ENCODE assay signal across 8 cellular contexts in genomic region chr17:48626202-48626469, GRCh38. TPM values are rescaled to one million over a fixed set of nuclear protein-coding genes. Genes with fewer than 3 reads are reported as not detected.
DNase-seq lines count a peak whose midpoint lies in the region; ATAC-seq and TF ChIP-seq lines count a peak whose summit lies in the region.

HOXB9 (minus strand) TSS chr17:48626358; CDS start chr17:48626269, 89 bp downstream.

- peak within 1 kb of the TSS; percentile 82 for H3K27ac Mint-ChIP-seq in T-helper 1 cell treated with Interleukin-12 subunit alpha and Interleukin-12 subunit beta and Interleukin-4 antibody, amounts not matched to agents 30 μg/mL and 1 μg/mL, for 36 hours
- no peak within 1 kb of the TSS for H3K27ac Mint-ChIP-seq in WTC11

- WGBS in stomach, 5 donors = 1 to 10% (median 3%) methylated on average over 12 to 19 of the region's 19 CpGs

- H3K9me3 ChIP-seq in iPS-20b (ENCODE audit: insufficient read depth, low read depth, low read length) (peaks cover 17% of the 10 kb centered on the region), stomach (no peaks in the 10 kb centered on the region)

- TF ChIP-seq CTCF in WTC11 (IDR thresholded peaks at IDR 0.05) (no peak), stomach (IDR thresholded peaks at IDR 0.05) (no peak)

- intact Hi-C loops in stomach (cut with DNase I; ENCODE audit: low total_unique reads) = loop anchor here (10.0 kb wide), 1 partner anchor 291 kb away; no protein-coding TSS in a partner anchor

- no peaks in the 10 kb centered on the region for H3K36me3 ChIP-seq in iPS-20b (ENCODE audit: insufficient read depth, low read depth, low read length)
- no peaks in the 10 kb centered on the region for H3K36me3 ChIP-seq in stomach

- H3K4me3 Mint-ChIP-seq in T-helper 1 cell treated with Interleukin-12 subunit alpha and Interleukin-12 subunit beta and Interleukin-4 antibody, amounts not matched to agents 30 μg/mL and 1 μg/mL, for 36 hours = peak within 1 kb of the TSS; percentile 91
- H3K4me3 Mint-ChIP-seq in WTC11 = peak within 1 kb of the TSS; percentile 61

- no peak within 1 kb of the TSS for H3K27ac ChIP-seq in iPS-20b (ENCODE audit: low read length)
- H3K27ac ChIP-seq in stomach = peak within 1 kb of the TSS in 1 of 5 donors; percentile 23

- DNase-seq in T-helper 1 cell (no peak), WTC11 (ENCODE audit: low spot score) (no peak), stomach (no peak), DMS 273 (lab: John Stamatoyannopoulos, UW; ENCODE audit: unreplicated experiment) (no peak), DMS53 (lab: John Stamatoyannopoulos, UW) (no peak), cerebellar cortex (ENCODE audit: low spot score) (no peak)

- peaks cover 95% of the 10 kb centered on the region for H3K27me3 Mint-ChIP-seq in T-helper 1 cell treated with Interleukin-12 subunit alpha and Interleukin-12 subunit beta and Interleukin-4 antibody, amounts not matched to agents 30 μg/mL and 1 μg/mL, for 36 hours (ENCODE audit: low read depth)
- peaks cover 100% of the 10 kb centered on the region; the same call in 1 of the 2 replicates for H3K27me3 Mint-ChIP-seq in WTC11 (ENCODE audit: low read depth)

- no peak for TF ChIP-seq POLR2A in stomach (IDR thresholded peaks at IDR 0.05)

- H3K36me3 Mint-ChIP-seq in T-helper 1 cell treated with Interleukin-12 subunit alpha and Interleukin-12 subunit beta and Interleukin-4 antibody, amounts not matched to agents 30 μg/mL and 1 μg/mL, for 36 hours (ENCODE audit: low read depth) = no peaks in the 10 kb centered on the region
- H3K36me3 Mint-ChIP-seq in WTC11 = no peaks in the 10 kb centered on the region; the same call in 1 of the 2 replicates

- no peak within 1 kb of the TSS for H3K9ac ChIP-seq in iPS-20b (ENCODE audit: low read depth, low read length)

- POLR2A ChIA-PET in WTC11 (lab: Charles Lee) = interaction anchor here (0.7 kb wide), 1 partner anchor 1862 kb away, joined by 3 read pairs; no protein-coding TSS in a partner anchor

- 0 out of 2 replicates have a peak within 1 kb of the TSS, but pooled peaks have one; percentile 6 for H3K4me3 ChIP-seq in iPS-20b (ENCODE audit: low read length)
- H3K4me3 ChIP-seq in stomach = peak within 1 kb of the TSS; percentile 32 to 58 (median 40)

- peaks cover 100% of the 10 kb centered on the region for H3K27me3 ChIP-seq in iPS-20b (ENCODE audit: insufficient read depth, low read length)
- H3K27me3 ChIP-seq in stomach = peaks cover 49 to 100% (median 99%) of the 10 kb centered on the region in 3 donors

- H3K4me1 Mint-ChIP-seq in T-helper 1 cell treated with Interleukin-12 subunit alpha and Interleukin-12 subunit beta and Interleukin-4 antibody, amounts not matched to agents 30 μg/mL and 1 μg/mL, for 36 hours (ENCODE audit: low read depth) = peaks cover 9% of the 10 kb centered on the region
- peaks cover 13% of the 10 kb centered on the region for H3K4me1 Mint-ChIP-seq in WTC11

- no peaks in the 10 kb centered on the region for H3K9me3 Mint-ChIP-seq in T-helper 1 cell treated with Interleukin-12 subunit alpha and Interleukin-12 subunit beta and Interleukin-4 antibody, amounts not matched to agents 30 μg/mL and 1 μg/mL, for 36 hours
- H3K9me3 Mint-ChIP-seq in WTC11 = no peaks in the 10 kb centered on the region

- CTCF ChIA-PET in WTC11 (lab: Charles Lee) = interaction anchor here (1.0 to 3.5 kb wide), 5 partner anchors 9 to 33 kb away, joined by 3 to 54 read pairs (median 6); partner anchors contain the start of gene HOXB5

- no peaks in the 10 kb centered on the region for H3K4me1 ChIP-seq in iPS-20b (ENCODE audit: insufficient read depth, low read length)
- H3K4me1 ChIP-seq in stomach = peaks cover 23 to 27% (median 23%) of the 10 kb centered on the region in 4 donors

- no peak for ATAC-seq in WTC11

- no peak for TF ChIP-seq EP300 in stomach (IDR thresholded peaks at IDR 0.05)

TF ChIP-seq in WTC11, 78 proteins besides CTCF, POLR2A, EP300 and RAD21:
- TF ChIP-seq USF1 (CRISPR knock-in tag; IDR thresholded peaks at IDR 0.05) (no peak), FOXJ3 (CRISPR knock-in tag; IDR thresholded peaks at IDR 0.05; ENCODE audit: borderline replicate concordance) (no peak), ARID4B (CRISPR knock-in tag; IDR thresholded peaks at IDR 0.05; ENCODE audit: borderline replicate concordance) (no peak), NFYB (CRISPR knock-in tag; conservative IDR thresholded peaks at IDR 0.05; ENCODE audit: low read depth) (no peak), NFATC4 (CRISPR knock-in tag; IDR thresholded peaks at IDR 0.05) (no peak), SOX15 (CRISPR knock-in tag; IDR thresholded peaks at IDR 0.05) (no peak), MXD4 (CRISPR knock-in tag; IDR thresholded peaks at IDR 0.05; ENCODE audit: borderline replicate concordance) (no peak)
TF ChIP-seq in WTC11: peak in this region for 0.

RNA-seq across cellular contexts. Expression of gene HOXB9, which starts in this region (rescaled TPM):
- total RNA-seq in WTC11 (2021) = 0.09 to 0.24 TPM (median 0.09 TPM) in 3 replicates
- total RNA-seq in stomach = 10 to 100 TPM in 1 of 5 donors, not detected in 4; 11.3 TPM
- polyA plus RNA-seq in stomach = not detected
